10 cellular contexts compared by ENCODE assay signal in the genomic region with DNA sequence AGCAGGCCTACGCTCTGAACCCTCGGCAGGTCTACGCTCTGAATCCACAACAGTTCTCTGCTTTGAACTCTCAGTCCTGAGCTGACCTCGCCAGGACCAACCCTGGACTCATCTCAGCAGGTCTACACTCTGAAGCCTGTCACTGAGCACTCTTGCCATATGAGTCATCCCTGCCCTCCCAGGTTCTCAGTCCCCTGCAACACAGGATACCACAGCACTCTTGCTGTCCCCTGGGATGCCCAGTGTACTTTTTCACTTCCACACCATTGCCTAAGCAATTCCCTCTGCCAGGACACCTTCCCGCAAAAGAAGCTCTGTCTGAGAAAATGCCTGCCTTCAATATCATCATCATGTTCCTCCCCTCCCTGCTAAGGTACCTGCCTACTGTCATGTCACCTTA.
DNase-seq lines count a peak whose midpoint lies in the region; ATAC-seq lines count a peak whose summit lies in the region.
"Had no signal": no experiment of that assay in that cellular context is flagged by ENCODE, and none has a peak within 500 bp of the region (broad histone marks: within the 10 kb centered on the region; RNA-seq: fewer than 3 reads in every experiment).

No MANE protein-coding gene starts in this region.

- ATAC-seq in GM19025 (IDR thresholded peaks at IDR 0.05; ENCODE audit: low read depth, unreplicated experiment), result peak; percentile 90
- ATAC-seq in HG03095 (IDR thresholded peaks at IDR 0.05; ENCODE audit: unreplicated experiment), result peak; percentile 89
- ATAC-seq in GM19467 (IDR thresholded peaks at IDR 0.05; ENCODE audit: unreplicated experiment), result no peak

- DNase-seq in ACHN, result peak; percentile 22
- peak; percentile 28 for DNase-seq in astrocyte of the hippocampus (ENCODE audit: low read depth, low spot score)
- no peak for DNase-seq in activated CD4-positive, CD25-positive, alpha-beta regulatory T cell (lab: John Stamatoyannopoulos, UW)
- no peak for DNase-seq in NCI-H1105 treated with DMSO at 0.1 percent for 48 hours (lab: John Stamatoyannopoulos, UW)
- DNase-seq in middle frontal gyrus (ENCODE audit: extremely low spot score, low spot score), result no peak
- DNase-seq: anterior cingulate cortex, NCI-H1048 had no signal

- in situ Hi-C loops in ACHN (cut with HindIII; ENCODE audit: low pct_ligation_motif_present, low pct_unique_long_range_greater_than_20kb, low sequenced_read_pairs), result no loop called here

Comparison
In these comparisons a context has a peak if more than half of its experiments do, and no peak if none do; other contexts are left out.
1. DNase-seq: peak in ACHN (single experiment) and astrocyte of the hippocampus (single experiment); none in activated CD4-positive, CD25-positive, alpha-beta regulatory T cell (0 of 4), NCI-H1105 treated with DMSO at 0.1 percent for 48 hours (single experiment) and middle frontal gyrus (single experiment).